Comparison of ENCODE assay signal across 9 cellular contexts in the genomic region with DNA sequence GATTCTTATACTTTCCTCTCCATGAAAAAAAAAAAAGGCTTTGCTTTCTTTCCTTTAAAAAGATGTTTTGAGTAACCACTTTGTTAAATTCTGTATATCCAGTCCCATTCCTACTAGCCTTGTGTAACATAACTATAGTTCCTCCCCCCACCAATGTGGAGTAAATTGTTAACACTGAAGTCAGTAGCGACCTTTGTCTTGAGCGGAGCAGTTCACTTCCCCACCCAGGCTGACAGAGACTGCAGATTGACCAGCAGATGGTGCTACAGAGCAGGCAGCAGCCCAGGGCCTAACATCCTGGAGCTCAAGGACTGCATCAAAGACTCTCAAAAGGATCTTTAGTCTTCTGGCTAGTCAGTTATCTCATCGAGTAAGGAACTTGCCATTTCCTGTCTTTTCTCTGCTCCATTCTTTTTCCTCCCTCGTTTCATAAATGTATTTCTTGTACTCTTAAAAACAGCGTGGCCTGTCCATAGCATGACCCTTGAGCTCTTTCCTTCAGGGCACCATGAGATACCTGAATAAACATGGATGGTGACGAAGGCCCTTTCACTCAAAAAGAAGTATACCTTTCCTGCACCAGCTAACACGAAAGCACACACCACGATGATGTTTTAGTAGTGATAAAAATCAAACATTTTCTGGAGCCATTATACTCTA.
A peak's percentile ranks its signal among the peaks of the same experiment; 100 is the strongest.
DNase-seq lines count a peak whose midpoint lies in the region; ATAC-seq lines count a peak whose summit lies in the region.
"Had no signal": no experiment of that assay in that cellular context is flagged by ENCODE, and none has a peak within 500 bp of the region (broad histone marks: within the 10 kb centered on the region; RNA-seq: fewer than 3 reads in every experiment).

No MANE protein-coding gene starts in this region.

- CTCF ChIA-PET in CD8-positive, alpha-beta memory T cell (lab: Charles Lee): interaction anchor here (0.6 to 0.9 kb wide), 3 partner anchors 11 to 416 kb away, joined by 3 to 4 read pairs (median 3); no protein-coding TSS in a partner anchor

- ATAC-seq in GM19397 (IDR thresholded peaks at IDR 0.05; ENCODE audit: unreplicated experiment) (peak; percentile 98), HG03442 (IDR thresholded peaks at IDR 0.05; ENCODE audit: unreplicated experiment) (peak; percentile 98)

- DNase-seq in CD8-positive, alpha-beta memory T cell: peak in 4 of 5 donors; percentile 1 to 52 (median 16)
- peak; percentile 60 for DNase-seq in NCI-H510A (lab: John Stamatoyannopoulos, UW)
- DNase-seq in activated CD4-positive, alpha-beta T cell treated with anti-CD3 and anti-CD28 coated beads for 4 hours: peak; percentile 14 to 25
- DNase-seq in dermis microvascular lymphatic vessel endothelial cell (ENCODE audit: low read depth in 2 of 2): peak; percentile 40 to 70
- DNase-seq in lung microvascular endothelial cell (ENCODE audit: low read depth in 2 of 2): peak; percentile 71 to 78
- DNase-seq in stimulated activated CD8-positive, alpha-beta memory T cell treated with anti-CD3 and anti-CD28 coated beads, Interleukin-15, amount 100 ng/mL, for 48 hours (ENCODE audit: low read depth in 2 of 2): peak; percentile 19

- no peaks in the 10 kb centered on the region for H3K36me3 ChIP-seq in CD8-positive, alpha-beta memory T cell (ENCODE audit: insufficient read depth, low read length)

- POLR2A ChIA-PET in CD8-positive, alpha-beta memory T cell (lab: Charles Lee): no interaction called here

- H3K4me1 Mint-ChIP-seq in CD8-positive, alpha-beta memory T cell: no peaks in the 10 kb centered on the region

- no peak overlapping the region for H3K4me3 Mint-ChIP-seq in CD8-positive, alpha-beta memory T cell
- H3K4me3 Mint-ChIP-seq: activated naive CD8-positive, alpha-beta T cell had no signal

- no peak overlapping the region for H3K27ac ChIP-seq in CD8-positive, alpha-beta memory T cell (ENCODE audit: low read depth, low read length)

- H3K36me3 Mint-ChIP-seq in CD8-positive, alpha-beta memory T cell: no peaks in the 10 kb centered on the region
- H3K36me3 Mint-ChIP-seq: activated naive CD8-positive, alpha-beta T cell had no signal

- no peak overlapping the region for H3K4me3 ChIP-seq in CD8-positive, alpha-beta memory T cell (ENCODE audit: low read length)

- H3K27ac Mint-ChIP-seq in CD8-positive, alpha-beta memory T cell: peak overlapping the region in 1 of 8 donors; percentile 24
- H3K27ac Mint-ChIP-seq: activated naive CD8-positive, alpha-beta T cell had no signal

- H3K4me1 ChIP-seq in CD8-positive, alpha-beta memory T cell (ENCODE audit: insufficient read depth, low read length): no peaks in the 10 kb centered on the region

- H3K9me3 Mint-ChIP-seq in CD8-positive, alpha-beta memory T cell: no peaks in the 10 kb centered on the region

- peaks cover 0 to 2% of the 10 kb centered on the region in 2 donors for H3K27me3 Mint-ChIP-seq in CD8-positive, alpha-beta memory T cell

- H3K27me3 ChIP-seq in CD8-positive, alpha-beta memory T cell (ENCODE audit: insufficient read depth, low read length, poor library complexity, severe bottlenecking): no peaks in the 10 kb centered on the region

- H3K9me3 ChIP-seq in CD8-positive, alpha-beta memory T cell (ENCODE audit: low read length): no peaks in the 10 kb centered on the region

Comparison
In these comparisons a context has a peak if more than half of its experiments do, and no peak if none do; other contexts are left out.
1. DNase-seq: peak in every context shown above with its lines; median percentile 74 in lung microvascular endothelial cell; 60 in NCI-H510A; 55 in dermis microvascular lymphatic vessel endothelial cell; 20 in activated CD4-positive, alpha-beta T cell treated with anti-CD3 and anti-CD28 coated beads for 4 hours; 19 in stimulated activated CD8-positive, alpha-beta memory T cell treated with anti-CD3 and anti-CD28 coated beads, Interleukin-15, amount 100 ng/mL, for 48 hours; 16 in CD8-positive, alpha-beta memory T cell.